ENCODE assay signal across 5 cellular contexts in the genomic region with DNA sequence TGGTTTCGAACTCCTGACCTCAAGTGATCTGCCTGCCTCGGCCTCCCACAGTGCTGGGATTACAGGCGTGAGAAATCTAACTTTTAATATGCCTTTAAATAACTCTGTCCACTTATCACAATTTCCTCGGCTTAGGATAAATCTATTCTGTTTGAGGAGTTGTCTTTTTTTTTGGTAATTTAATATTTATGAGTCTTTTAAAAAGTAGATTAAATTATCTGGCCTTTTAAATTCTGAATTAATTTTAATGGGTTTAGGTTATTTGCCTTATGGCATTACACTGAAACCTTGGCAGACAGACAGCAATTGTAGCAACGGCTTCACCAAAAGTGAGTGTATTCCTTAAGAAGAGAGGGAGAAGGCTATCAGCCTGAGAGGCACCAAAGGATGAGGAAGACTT.
"Had no signal": no experiment of that assay in that cellular context is flagged by ENCODE, and none has a peak within 500 bp of the region (broad histone marks: within the 10 kb centered on the region; RNA-seq: fewer than 3 reads in every experiment).

No MANE protein-coding gene starts in this region.

- H3K9me3 Mint-ChIP-seq: IgD-negative memory B cell had no signal

- DNase-seq: IMR-90, KG1 had no signal

- H3K4me3 Mint-ChIP-seq: IgD-negative memory B cell had no signal

- H3K27me3 Mint-ChIP-seq: IgD-negative memory B cell had no signal

- H3K27ac ChIP-seq: HL-60 had no signal

- H3K4me3 ChIP-seq: K562 had no signal

- ATAC-seq: K562 had no signal
